Comparison of ENCODE assay signal across 19 cellular contexts in genomic region chr9:86464242-86464641, GRCh38.
"Had no signal": no experiment of that assay in that cellular context is flagged by ENCODE, and none has a peak within 500 bp of the region (broad histone marks: within the 10 kb centered on the region; RNA-seq: fewer than 3 reads in every experiment).

No MANE protein-coding gene starts in this region.

- H3K4me1 Mint-ChIP-seq: memory B cell; naive thymus-derived CD8-positive, alpha-beta T cell; T-helper 17 cell had no signal

- H3K4me3 Mint-ChIP-seq: activated CD8-positive, alpha-beta T cell treated with anti-CD3 and anti-CD28 coated beads, Interleukin-2, amount 10 ng/mL, durations not matched to agents 7 days and 5 days; activated T-cell treated with anti-CD3 and anti-CD28 coated beads, Interleukin-2, amount 50 U/mL, for 72 hours; memory B cell; naive thymus-derived CD8-positive, alpha-beta T cell; stimulated activated naive CD8-positive, alpha-beta T cell treated with anti-CD3 and anti-CD28 coated beads, Interleukin-15, Interleukin-2, amounts not matched to agents 100 ng/mL and 50 ng/mL, for 24 hours; T-helper 17 cell; WTC11 had no signal

- H3K36me3 Mint-ChIP-seq: activated naive CD4-positive, alpha-beta T cell treated with anti-CD3 and anti-CD28 coated beads, Interleukin-2, amount 50 U/mL, for 72 hours; memory B cell; naive thymus-derived CD8-positive, alpha-beta T cell; WTC11 had no signal

- ATAC-seq: activated CD8-positive, alpha-beta T cell treated with anti-CD3 and anti-CD28 coated beads, Interleukin-2, amount 10 ng/mL, durations not matched to agents 7 days and 5 days; activated naive CD4-positive, alpha-beta T cell treated with anti-CD3 and anti-CD28 coated beads, Interleukin-2, amount 50 U/mL, for 72 hours; activated T-cell treated with anti-CD3 and anti-CD28 coated beads, Interleukin-2, amount 50 U/mL, for 72 hours; mucosa of descending colon; naive thymus-derived CD8-positive, alpha-beta T cell; T-helper 17 cell; WTC11 had no signal

- H3K9me3 ChIP-seq: colonic mucosa, esophagus muscularis mucosa, left lung, mucosa of descending colon, neutrophil, upper lobe of left lung had no signal

- H3K27ac Mint-ChIP-seq: activated CD8-positive, alpha-beta T cell treated with anti-CD3 and anti-CD28 coated beads, Interleukin-2, amount 10 ng/mL, durations not matched to agents 7 days and 5 days; activated naive CD4-positive, alpha-beta T cell treated with anti-CD3 and anti-CD28 coated beads, Interleukin-2, amount 50 U/mL, for 72 hours; activated T-cell treated with anti-CD3 and anti-CD28 coated beads, Interleukin-2, amount 50 U/mL, for 72 hours; memory B cell; naive thymus-derived CD8-positive, alpha-beta T cell; stimulated activated naive CD8-positive, alpha-beta T cell treated with anti-CD3 and anti-CD28 coated beads, Interleukin-15, Interleukin-2, amounts not matched to agents 100 ng/mL and 50 ng/mL, for 24 hours; T-helper 17 cell; WTC11 had no signal

- H3K27me3 ChIP-seq: colonic mucosa, esophagus muscularis mucosa, hepatocyte, neutrophil, upper lobe of left lung had no signal

- H3K9me3 Mint-ChIP-seq: activated naive CD4-positive, alpha-beta T cell treated with anti-CD3 and anti-CD28 coated beads, Interleukin-2, amount 50 U/mL, for 72 hours; activated T-cell treated with anti-CD3 and anti-CD28 coated beads, Interleukin-2, amount 50 U/mL, for 72 hours; memory B cell; naive thymus-derived CD8-positive, alpha-beta T cell; stimulated activated naive CD8-positive, alpha-beta T cell treated with anti-CD3 and anti-CD28 coated beads, Interleukin-15, Interleukin-2, amounts not matched to agents 100 ng/mL and 50 ng/mL, for 24 hours; WTC11 had no signal

- H3K4me3 ChIP-seq: colonic mucosa, esophagus muscularis mucosa, hepatocyte, left lung, mucosa of descending colon, upper lobe of left lung had no signal

- H3K4me1 ChIP-seq: colonic mucosa, esophagus muscularis mucosa, left lung, upper lobe of left lung had no signal

- H3K27ac ChIP-seq: colonic mucosa, esophagus muscularis mucosa, hepatocyte, left lung, neutrophil, upper lobe of left lung had no signal

- H3K36me3 ChIP-seq: colonic mucosa, esophagus muscularis mucosa, left lung, neutrophil, upper lobe of left lung had no signal

- DNase-seq: activated CD4-positive, alpha-beta T cell treated with anti-CD3 and anti-CD28 coated beads for 4 hours; activated CD8-positive, alpha-beta memory T cell treated with anti-CD3 and anti-CD28 coated beads, Interleukin-2, amount 50 U/mL, for 4 hours; activated CD8-positive, alpha-beta T cell treated with anti-CD3 and anti-CD28 coated beads, Interleukin-2, amount 10 ng/mL, durations not matched to agents 7 days and 5 days; activated gamma-delta T cell; activated T-cell treated with anti-CD3 and anti-CD28 coated beads, Interleukin-2, amount 50 U/mL, for 72 hours; colonic mucosa; left lung; mucosa of descending colon; naive thymus-derived CD8-positive, alpha-beta T cell; small intestine; T-helper 17 cell; upper lobe of left lung had no signal
